Comparison of ENCODE assay signal across 9 cellular contexts in the genomic region with DNA sequence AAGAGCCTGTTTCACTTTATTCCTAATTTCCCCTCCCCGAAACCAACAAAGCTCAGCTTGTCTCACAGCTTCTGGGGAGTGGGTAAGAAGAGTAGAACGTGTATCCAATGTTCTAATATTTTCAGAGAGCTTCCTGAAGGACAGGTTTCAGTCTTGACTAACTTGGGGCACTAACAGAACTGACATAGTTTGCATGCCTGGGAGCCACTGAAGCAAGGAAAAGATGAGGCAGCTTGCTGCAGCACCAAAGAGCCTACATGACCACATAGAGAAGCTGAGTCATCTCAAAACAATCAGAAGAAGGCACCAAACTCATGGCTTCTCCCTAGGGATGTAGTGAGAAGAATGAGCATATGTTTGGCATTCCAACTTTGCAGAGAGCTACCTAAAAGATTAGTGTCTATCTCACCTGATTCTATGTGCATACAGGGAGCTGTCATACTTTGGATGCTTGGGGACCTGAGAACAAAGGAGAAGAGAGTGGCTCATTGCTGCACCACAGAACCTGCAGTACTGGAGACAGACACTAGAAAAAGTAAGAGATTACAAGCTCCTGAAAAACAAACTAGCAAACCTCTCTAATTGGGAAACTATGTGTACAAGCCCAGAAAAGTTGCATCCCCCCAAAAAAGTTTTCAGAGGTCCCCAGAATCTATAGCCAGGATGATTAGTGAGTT.
A peak's percentile ranks its signal among the peaks of the same experiment; 100 is the strongest.
DNase-seq lines count a peak whose midpoint lies in the region; ATAC-seq, FAIRE-seq and TF ChIP-seq lines count a peak whose summit lies in the region.
"Had no signal": no experiment of that assay in that cellular context is flagged by ENCODE, and none has a peak within 500 bp of the region (broad histone marks: within the 10 kb centered on the region; RNA-seq: fewer than 3 reads in every experiment).

No MANE protein-coding gene starts in this region.

- peaks cover 11% of the 10 kb centered on the region for H3F3A ChIP-seq in PC-3 (ENCODE audit: low read length, unreplicated experiment)

- H3K79me2 ChIP-seq in PC-3 (ENCODE audit: low read length) (no peaks in the 10 kb centered on the region), keratinocyte (ENCODE audit: control insufficient read depth, insufficient read depth, low read length) (no peaks in the 10 kb centered on the region)

- dilution Hi-C loops in keratinocyte (cut with MboI; ENCODE audit: extremely low pct_ligation_motif_present, low sequenced_read_pairs): loop anchor here (25.0 kb wide), 2 partner anchors 90 to 715 kb away; no protein-coding TSS in a partner anchor

- no peaks in the 10 kb centered on the region for H3K9me1 ChIP-seq in keratinocyte (ENCODE audit: control insufficient read depth, extremely low read depth, insufficient read depth, low read length)

- H3K36me3 ChIP-seq in PC-3 (ENCODE audit: low read depth, low read length) (peaks cover 6% of the 10 kb centered on the region; the same call in 1 of the 2 replicates), keratinocyte (ENCODE audit: control insufficient read depth in 2 of 2, extremely low read depth in 1 of 2, insufficient read depth in 2 of 2, low read length in 2 of 2) (no peaks in the 10 kb centered on the region), tibial nerve (no peaks in the 10 kb centered on the region), Peyer's patch (no peaks in the 10 kb centered on the region)

- peak; percentile 98 for FAIRE-seq in keratinocyte (lab: Jason Lieb, UNC)

- POLR2A ChIA-PET in PC-3 (lab: Charles Lee; ENCODE audit: unreplicated experiment): interaction anchor here (0.6 kb wide), 1 partner anchor 235 kb away, joined by 4 read pairs; no protein-coding TSS in a partner anchor

- H2AFZ ChIP-seq in PC-3 (ENCODE audit: low read length) (no peak overlapping the region), keratinocyte (ENCODE audit: control insufficient read depth, low read length) (no peak overlapping the region)

- TF ChIP-seq POLR2A in tibial nerve (IDR thresholded peaks at IDR 0.05) (no peak), Peyer's patch (IDR thresholded peaks at IDR 0.05) (no peak)

- DNase-seq in PC-3: peak; percentile 97
- peak; percentile 85 for DNase-seq in keratinocyte (ENCODE audit: low read depth, low spot score)
- no peak for DNase-seq in NCI-H1092 (lab: John Stamatoyannopoulos, UW)
- no peak for DNase-seq in stimulated activated CD4-positive, alpha-beta T cell treated with anti-CD3 and anti-CD28 coated beads, Interleukin-4, amount 100 ng/mL, for 1 hour
- no peak for DNase-seq in tibial nerve (ENCODE audit: low spot score in 2 of 2)
- no peak for DNase-seq in Peyer's patch
- DNase-seq: activated naive CD4-positive, alpha-beta T cell treated with Interleukin-2 at 50 U/mL for 16 hours had no signal

- H3K27ac ChIP-seq in PC-3 (ENCODE audit: low read length) (peak overlapping the region; percentile 76), keratinocyte (ENCODE audit: control insufficient read depth, insufficient read depth, low read length) (peak overlapping the region; percentile 97), tibial nerve (no peak overlapping the region), Peyer's patch (no peak overlapping the region)

- H3K4me1 ChIP-seq in PC-3 (ENCODE audit: insufficient read depth, low read length): peaks cover 29% of the 10 kb centered on the region
- H3K4me1 ChIP-seq in keratinocyte (ENCODE audit: control insufficient read depth, extremely low read depth, insufficient read depth, low read length): peaks cover 27% of the 10 kb centered on the region
- no peaks in the 10 kb centered on the region for H3K4me1 ChIP-seq in tibial nerve
- no peaks in the 10 kb centered on the region for H3K4me1 ChIP-seq in Peyer's patch

- no peak overlapping the region for H3K9ac ChIP-seq in PC-3 (ENCODE audit: low read length)
- no peak overlapping the region for H3K9ac ChIP-seq in keratinocyte (ENCODE audit: control insufficient read depth, extremely low read depth, insufficient read depth, low read length)

- H3K9me2 ChIP-seq in PC-3 (replicated peaks; ENCODE audit: low read length): no peaks in the 10 kb centered on the region

- no peak overlapping the region for H3K4me3 ChIP-seq in PC-3 (ENCODE audit: low read length)
- H3K4me3 ChIP-seq in keratinocyte (ENCODE audit: control insufficient read depth in 2 of 3, extremely low read depth in 1 of 3, insufficient read depth in 2 of 3, low read depth in 1 of 3, low read length in 3 of 3): no peak overlapping the region
- H3K4me3 ChIP-seq in tibial nerve: no peak overlapping the region
- H3K4me3 ChIP-seq in Peyer's patch: no peak overlapping the region

- CTCF ChIA-PET in PC-3 (lab: Charles Lee): interaction anchor here (0.6 kb wide), 1 partner anchor 700 kb away, joined by 5 read pairs; no protein-coding TSS in a partner anchor

- TF ChIP-seq CTCF in PC-3 (conservative IDR thresholded peaks at IDR 0.05; ENCODE audit: low read depth, low read length) (no peak), keratinocyte (optimal IDR thresholded peaks at IDR 0.05 in 1 of 3, IDR thresholded peaks at IDR 0.05 in 1 of 3, conservative IDR thresholded peaks at IDR 0.05 in 1 of 3; ENCODE audit: extremely low read depth in 1 of 3, insufficient read depth in 2 of 3, low read length in 3 of 3) (peak in 2 of 3 experiments; percentile 17 to 29), tibial nerve (IDR thresholded peaks at IDR 0.05) (no peak), Peyer's patch (IDR thresholded peaks at IDR 0.05) (no peak)

- H3K4me2 ChIP-seq in PC-3 (ENCODE audit: low read length): peak overlapping the region; percentile 7
- H3K4me2 ChIP-seq in keratinocyte (ENCODE audit: control insufficient read depth, extremely low read depth, insufficient read depth, low read depth, low read length): peak overlapping the region; percentile 6

- ATAC-seq in GM18502 (IDR thresholded peaks at IDR 0.05; ENCODE audit: poor library complexity, unreplicated experiment): peak; percentile 82
- ATAC-seq in HG02571 (IDR thresholded peaks at IDR 0.05; ENCODE audit: unreplicated experiment): peak; percentile 47
- peak; percentile 80 for ATAC-seq in PC-3

- H4K20me1 ChIP-seq in PC-3 (ENCODE audit: low read length) (no peaks in the 10 kb centered on the region), keratinocyte (ENCODE audit: control insufficient read depth, extremely low read depth, insufficient read depth, low read length) (no peaks in the 10 kb centered on the region)

- no peak for TF ChIP-seq EP300 in tibial nerve (IDR thresholded peaks at IDR 0.05)

- intact Hi-C loops in PC-3 (cut with micrococcal nuclease): loop anchor here (2.0 kb wide), 1 partner anchor 23 kb away; no protein-coding TSS in a partner anchor

- 52 to 68% methylated on average over 2 of the region's 2 CpGs for WGBS in tibial nerve, 2 donors

- BruUV-seq in PC-3 (replicated peaks; lab: Mats Ljungman, UMichigan): no TSS peak

- peaks cover 9% of the 10 kb centered on the region; the same call in 1 of the 2 replicates for H3K9me3 ChIP-seq in PC-3 (ENCODE audit: low read length)
- no peaks in the 10 kb centered on the region for H3K9me3 ChIP-seq in keratinocyte (ENCODE audit: control insufficient read depth, low read depth, low read length)
- peaks cover 0 to 51% (median 9%) of the 10 kb centered on the region in 4 donors for H3K9me3 ChIP-seq in tibial nerve
- H3K9me3 ChIP-seq in Peyer's patch: peaks cover 0 to 5% (median 0%) of the 10 kb centered on the region in 4 donors

- H3K27me3 ChIP-seq in PC-3 (ENCODE audit: low read length) (no peaks in the 10 kb centered on the region), keratinocyte (ENCODE audit: control insufficient read depth, extremely low read depth, insufficient read depth, low read length) (no peaks in the 10 kb centered on the region), tibial nerve (no peaks in the 10 kb centered on the region), Peyer's patch (no peaks in the 10 kb centered on the region)

Comparison
In these comparisons a context has a peak if more than half of its experiments do, and no peak if none do; other contexts are left out.
1. DNase-seq: peak in PC-3 (single experiment) and keratinocyte (single experiment); none in NCI-H1092 (single experiment), stimulated activated CD4-positive, alpha-beta T cell treated with anti-CD3 and anti-CD28 coated beads, Interleukin-4, amount 100 ng/mL, for 1 hour (single experiment), tibial nerve (0 of 2) and Peyer's patch (0 of 3).
2. H3K27ac ChIP-seq: peak in PC-3 (single experiment) and keratinocyte (single experiment); none in tibial nerve (0 of 4) and Peyer's patch (0 of 4).
3. CTCF ChIP-seq: peak in keratinocyte (2 of 3); none in PC-3 (single experiment), tibial nerve (0 of 5) and Peyer's patch (0 of 6).
4. Peak in every context shown above with its lines, with median percentiles within 50 percentile points of each other: ATAC-seq.